In the genomic region with DNA sequence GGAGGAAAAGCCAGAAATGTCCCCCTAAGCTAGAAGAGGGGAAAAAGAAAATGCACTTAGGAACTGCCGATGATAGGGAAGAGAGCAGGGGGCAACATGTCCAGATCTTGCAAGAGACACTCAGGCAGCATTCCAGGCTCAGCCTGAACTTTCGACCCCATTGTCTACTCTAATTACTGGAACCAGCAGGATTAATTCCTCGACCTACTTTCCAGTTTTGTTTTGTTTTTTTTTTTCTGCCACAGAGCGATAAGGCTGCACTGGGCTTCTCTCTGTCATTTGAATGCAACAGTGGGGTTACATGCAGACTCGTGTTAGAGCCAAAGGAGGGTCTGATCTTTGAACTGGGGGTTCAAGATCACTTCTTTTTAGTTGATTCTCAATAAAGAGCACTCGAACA, we compare ENCODE assay signal across 16 cellular contexts.
DNase-seq lines count a peak whose midpoint lies in the region; ATAC-seq, FAIRE-seq and TF ChIP-seq lines count a peak whose summit lies in the region.
"Had no signal": no experiment of that assay in that cellular context is flagged by ENCODE, and none has a peak within 500 bp of the region (broad histone marks: within the 10 kb centered on the region; RNA-seq: fewer than 3 reads in every experiment).

No MANE protein-coding gene starts in this region.

- H3K27me3 ChIP-seq in duodenal mucosa (ENCODE audit: control insufficient read depth in 1 of 2, insufficient read depth in 2 of 2, low read length in 2 of 2) (no peaks in the 10 kb centered on the region), trophoblast cell (ENCODE audit: insufficient read depth, low read length) (no peaks in the 10 kb centered on the region)

- H2AFZ ChIP-seq in trophoblast cell (ENCODE audit: insufficient read depth, low read length, poor library complexity): no peak overlapping the region

- ATAC-seq in A549 (peak in 1 of 2 experiments; percentile 43; a peak in 3 of 6 replicates), HG03097 (IDR thresholded peaks at IDR 0.05; ENCODE audit: low FRiP score, unreplicated experiment) (no peak)

- H3K18ac ChIP-seq in trophoblast cell (ENCODE audit: low read length): no peak overlapping the region

- peaks cover 3% of the 10 kb centered on the region for H3K79me1 ChIP-seq in trophoblast cell (ENCODE audit: low read length)

- H3K36me3 ChIP-seq in duodenal mucosa (ENCODE audit: control insufficient read depth in 1 of 2, insufficient read depth in 2 of 2, low read length in 2 of 2) (no peaks in the 10 kb centered on the region), mesodermal cell (ENCODE audit: control insufficient read depth, insufficient read depth, low read length) (no peaks in the 10 kb centered on the region), trophoblast cell (ENCODE audit: control insufficient read depth in 1 of 2, insufficient read depth in 2 of 2, low read length in 2 of 2) (no peaks in the 10 kb centered on the region)
- H3K36me3 ChIP-seq: left ventricle myocardium inferior had no signal

- 55% methylated on average over 6 of the region's 6 CpGs for WGBS in A549 (ENCODE audit: missing lambda C conversion rate)
- WGBS in mesodermal cell (ENCODE audit: insufficient coverage in 2 of 2), 2 experiments: 36 to 62% methylated on average over 3 to 4 of the region's 6 CpGs
- WGBS in trophoblast cell (ENCODE audit: extremely low coverage, insufficient coverage, insufficient read length): no CpG with 5 or more reads among the region's 6 CpGs

- H3K4me3 ChIP-seq in A549: no peak overlapping the region
- H3K4me3 ChIP-seq in duodenal mucosa (ENCODE audit: low read depth in 1 of 2, low read length in 2 of 2): peak overlapping the region; percentile 11 to 13
- no peak overlapping the region for H3K4me3 ChIP-seq in mesodermal cell (ENCODE audit: extremely low read depth, insufficient read depth, low read length, poor library complexity, severe bottlenecking)
- H3K4me3 ChIP-seq in trophoblast cell (ENCODE audit: low read depth, low read length): no peak overlapping the region
- H3K4me3 ChIP-seq: left ventricle myocardium inferior had no signal

- H3K27ac ChIP-seq in A549 (peak overlapping the region; percentile 3 to 72; a peak in 4 of 6 replicates), duodenal mucosa (ENCODE audit: low read depth, low read length) (no peak overlapping the region), mesodermal cell (ENCODE audit: low read depth, low read length, severe bottlenecking) (peak overlapping the region; percentile 54), trophoblast cell (ENCODE audit: low read depth, low read length) (no peak overlapping the region)
- H3K27ac ChIP-seq: left ventricle myocardium inferior had no signal

- no peak overlapping the region for H2AK5ac ChIP-seq in trophoblast cell (ENCODE audit: low read length)

- H4K91ac ChIP-seq in trophoblast cell (ENCODE audit: low read depth, low read length): no peak overlapping the region

- CTCF ChIA-PET in A549 (lab: Yijun Ruan, JAX): no interaction called here

- H3K4ac ChIP-seq in trophoblast cell (ENCODE audit: low read depth, low read length): no peak overlapping the region

- H3K9me3 ChIP-seq in A549 (0 out of 3 replicates have a peak, but pooled peaks cover 6% of the 10 kb centered on the region), duodenal mucosa (ENCODE audit: control insufficient read depth in 1 of 2, low read length in 2 of 2) (no peaks in the 10 kb centered on the region), mesodermal cell (ENCODE audit: control insufficient read depth, low read length) (no peaks in the 10 kb centered on the region), trophoblast cell (ENCODE audit: insufficient read depth, low read depth, low read length) (no peaks in the 10 kb centered on the region)

- no peak for TF ChIP-seq CTCF in A549 (IDR thresholded peaks at IDR 0.05)

- no peak overlapping the region for H3K23ac ChIP-seq in trophoblast cell (ENCODE audit: low read length)

- H3K9ac ChIP-seq in duodenal mucosa (ENCODE audit: low read depth in 1 of 2, low read length in 2 of 2) (no peak overlapping the region), trophoblast cell (ENCODE audit: low read length) (no peak overlapping the region)

- DNase-seq in A549 (ENCODE audit: low read depth in 1 of 2, low spot score in 1 of 2) (no peak), RPMI7951 (ENCODE audit: low read depth) (peak; percentile 20), trophoblast cell (no peak), NCI-H128 (lab: John Stamatoyannopoulos, UW; ENCODE audit: unreplicated experiment) (no peak), iPS-NIHi7 (ENCODE audit: extremely low spot score) (no peak)
- DNase-seq: activated CD4-positive, alpha-beta T cell treated with anti-CD3 and anti-CD28 coated beads, Interleukin-2, amount 10 ng/mL, durations not matched to agents 24 days and 14 days; activated T-cell treated with anti-CD3 and anti-CD28 coated beads, Interleukin-2, amount 50 U/mL, for 24 hours; amygdala; glutamatergic neuron; left ventricle myocardium inferior; NCI-H1417; RPMI8226; T-helper 2 cell had no signal

- no peak overlapping the region for H2BK120ac ChIP-seq in trophoblast cell (ENCODE audit: insufficient read depth, low read length, poor library complexity)

- no peak overlapping the region for H4K12ac ChIP-seq in trophoblast cell (ENCODE audit: low read depth, low read length)

- no peak overlapping the region for H3K14ac ChIP-seq in trophoblast cell (ENCODE audit: low read length)

- H3K4me1 ChIP-seq in A549: peaks cover 29% of the 10 kb centered on the region
- H3K4me1 ChIP-seq in duodenal mucosa (ENCODE audit: control insufficient read depth in 1 of 2, insufficient read depth in 2 of 2, low read length in 2 of 2): peaks cover 11 to 19% of the 10 kb centered on the region in 2 donors
- peaks cover 8% of the 10 kb centered on the region for H3K4me1 ChIP-seq in mesodermal cell (ENCODE audit: control insufficient read depth, insufficient read depth, low read length, poor library complexity, severe bottlenecking)
- peaks cover 8 to 9% of the 10 kb centered on the region in 2 experiments for H3K4me1 ChIP-seq in trophoblast cell (ENCODE audit: control insufficient read depth in 1 of 2, insufficient read depth in 2 of 2, low read length in 2 of 2)

- POLR2A ChIA-PET in A549 (lab: Yijun Ruan, JAX): interaction anchor here (0.9 kb wide), 1 partner anchor 68 kb away, joined by 3 read pairs; no protein-coding TSS in a partner anchor

- TF ChIP-seq RAD21 in A549 (conservative IDR thresholded peaks at IDR 0.05 in 1 of 2, IDR thresholded peaks at IDR 0.05 in 1 of 2): no peak

- FAIRE-seq in A549 (lab: Jason Lieb, UNC): no peak

- no peak overlapping the region for H4K8ac ChIP-seq in trophoblast cell (ENCODE audit: low read depth, low read length)

- H2BK5ac ChIP-seq in trophoblast cell (ENCODE audit: low read depth, low read length, poor library complexity): no peak overlapping the region

- no peak overlapping the region for H2BK12ac ChIP-seq in trophoblast cell (ENCODE audit: low read length)

- H3K79me2 ChIP-seq in trophoblast cell (ENCODE audit: control insufficient read depth, insufficient read depth, low read length, poor library complexity): no peaks in the 10 kb centered on the region

- no peak for TF ChIP-seq EP300 in A549 (IDR thresholded peaks at IDR 0.05)

- TF ChIP-seq POLR2A in A549 (IDR thresholded peaks at IDR 0.05; ENCODE audit: low read length): no peak

- H3K4me2 ChIP-seq in A549 (peak overlapping the region; percentile 55), trophoblast cell (ENCODE audit: low read length) (no peak overlapping the region)

TF ChIP-seq in A549, 52 proteins besides CTCF, POLR2A, EP300 and RAD21 (continues in another document):
- TF ChIP-seq HOXA7 (CRISPR knock-in tag; IDR thresholded peaks at IDR 0.05) (no peak), KDM5A (IDR thresholded peaks at IDR 0.05) (no peak), HOXB13 (CRISPR knock-in tag; IDR thresholded peaks at IDR 0.05; ENCODE audit: low read depth) (no peak), BHLHE40 (IDR thresholded peaks at IDR 0.05; ENCODE audit: low read depth, low read length) (no peak), NR3C1 (IDR thresholded peaks at IDR 0.05) (no peak), POLR2AphosphoS2 (conservative IDR thresholded peaks at IDR 0.05; ENCODE audit: low read length) (no peak), KDM1A (IDR thresholded peaks at IDR 0.05; ENCODE audit: low read depth) (no peak), FOSL2 (IDR thresholded peaks at IDR 0.05) (no peak), FOSL2 (CRISPR knock-in tag; IDR thresholded peaks at IDR 0.05) (no peak), ZNF302 (CRISPR knock-in tag; IDR thresholded peaks at IDR 0.05) (no peak), SREBF2 (IDR thresholded peaks at IDR 0.05) (no peak), FOXS1 (CRISPR knock-in tag; IDR thresholded peaks at IDR 0.05) (no peak), PHF8 (IDR thresholded peaks at IDR 0.05; ENCODE audit: borderline replicate concordance, low read depth) (no peak), RCOR1 (IDR thresholded peaks at IDR 0.05; ENCODE audit: low read depth, low read length) (no peak)
- TF ChIP-seq, protein P1, sequence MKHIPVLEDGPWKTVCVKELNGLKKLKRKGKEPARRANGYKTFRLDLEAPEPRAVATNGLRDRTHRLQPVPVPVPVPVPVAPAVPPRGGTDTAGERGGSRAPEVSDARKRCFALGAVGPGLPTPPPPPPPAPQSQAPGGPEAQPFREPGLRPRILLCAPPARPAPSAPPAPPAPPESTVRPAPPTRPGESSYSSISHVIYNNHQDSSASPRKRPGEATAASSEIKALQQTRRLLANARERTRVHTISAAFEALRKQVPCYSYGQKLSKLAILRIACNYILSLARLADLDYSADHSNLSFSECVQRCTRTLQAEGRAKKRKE (CRISPR knock-in tag; IDR thresholded peaks at IDR 0.05; ENCODE audit: low read depth): no peak

Comparison
In these comparisons a context has a peak if more than half of its experiments do, and no peak if none do; other contexts are left out.
1. H3K27ac ChIP-seq: peak in A549 (2 of 2) and mesodermal cell (single experiment); none in duodenal mucosa (single experiment) and trophoblast cell (single experiment).
2. H3K4me3 ChIP-seq: peak in duodenal mucosa (2 of 2); none in A549 (single experiment), mesodermal cell (single experiment) and trophoblast cell (single experiment).